2 cellular contexts compared by ENCODE assay signal in genomic region chrX:10579018-10579752, GRCh38.
A peak's percentile ranks its signal among the peaks of the same experiment; 100 is the strongest.
TF ChIP-seq lines count a peak whose summit lies in the region.

No MANE protein-coding gene starts in this region.

TF ChIP-seq in A549, 52 proteins besides CTCF, POLR2A, EP300 and RAD21 (continued from another document):
- TF ChIP-seq E2F6 (IDR thresholded peaks at IDR 0.05; ENCODE audit: borderline replicate concordance, low read depth) (no peak), EHMT2 (IDR thresholded peaks at IDR 0.05; ENCODE audit: low read depth) (no peak), MAX (IDR thresholded peaks at IDR 0.05) (no peak), GATA3 (IDR thresholded peaks at IDR 0.05; ENCODE audit: borderline replicate concordance) (peak; percentile 86), BCL3 (IDR thresholded peaks at IDR 0.05) (peak; percentile 89), RCOR1 (IDR thresholded peaks at IDR 0.05; ENCODE audit: low read depth, low read length) (no peak), KDM5A (IDR thresholded peaks at IDR 0.05) (no peak), BHLHE40 (IDR thresholded peaks at IDR 0.05; ENCODE audit: low read depth, low read length) (peak; percentile 51; the same call in 1 of the 2 replicates), JUNB (IDR thresholded peaks at IDR 0.05) (peak; percentile 91), JUN (IDR thresholded peaks at IDR 0.05) (peak; percentile 70 to 82; a peak in 3 of 5 replicates), MAFK (IDR thresholded peaks at IDR 0.05; ENCODE audit: partially characterized antibody) (no peak), FOSL2 (IDR thresholded peaks at IDR 0.05) (peak; percentile 78), FOSL2 (CRISPR knock-in tag; IDR thresholded peaks at IDR 0.05) (peak; percentile 89), HMGXB4 (CRISPR knock-in tag; IDR thresholded peaks at IDR 0.05; ENCODE audit: borderline replicate concordance) (no peak), PHF8 (IDR thresholded peaks at IDR 0.05; ENCODE audit: borderline replicate concordance, low read depth) (no peak)

TF ChIP-seq in liver, 16 proteins besides CTCF, POLR2A, EP300 and RAD21 (continued from another document):
- TF ChIP-seq REST (IDR thresholded peaks at IDR 0.05) (peak; percentile 19), SP1 (IDR thresholded peaks at IDR 0.05) (peak; percentile 61)
